Comparison of ENCODE assay signal across 10 cellular contexts in genomic region chr5:76145945-76146344, GRCh38.
DNase-seq lines count a peak whose midpoint lies in the region; ATAC-seq and TF ChIP-seq lines count a peak whose summit lies in the region.
"Had no signal": no experiment of that assay in that cellular context is flagged by ENCODE, and none has a peak within 500 bp of the region (broad histone marks: within the 10 kb centered on the region; RNA-seq: fewer than 3 reads in every experiment).

No MANE protein-coding gene starts in this region.

- in situ Hi-C loops in Panc1 (cut with HindIII; ENCODE audit: low pct_unique_long_range_greater_than_20kb, low sequenced_read_pairs) = no loop called here

- no peak overlapping the region for H2AFZ ChIP-seq in hepatocyte

- H3K27me3 ChIP-seq in Panc1 (ENCODE audit: control insufficient read depth, insufficient read depth, low read length) (peaks cover 7% of the 10 kb centered on the region; the same call in 1 of the 2 replicates), hepatocyte (no peaks in the 10 kb centered on the region)

- no peaks in the 10 kb centered on the region for H3K9me2 ChIP-seq in hepatocyte (replicated peaks; ENCODE audit: insufficient read depth)

- no peaks in the 10 kb centered on the region for H4K20me1 ChIP-seq in hepatocyte (ENCODE audit: insufficient read depth, poor library complexity, severe bottlenecking)

- TF ChIP-seq CTCF in GM12874 (IDR thresholded peaks at IDR 0.05; ENCODE audit: insufficient read depth, low read depth, low read length) = peak; percentile 49; the same call in 1 of the 2 replicates
- peak; percentile 42 for TF ChIP-seq CTCF in Panc1 (IDR thresholded peaks at IDR 0.05)
- TF ChIP-seq CTCF in hepatocyte (IDR thresholded peaks at IDR 0.05; ENCODE audit: poor library complexity) = peak; percentile 18

- H3K9me3 ChIP-seq in Panc1 (ENCODE audit: control insufficient read depth, insufficient read depth, low read depth, low read length) (no peaks in the 10 kb centered on the region), hepatocyte (ENCODE audit: low read depth) (no peaks in the 10 kb centered on the region)

- H3K27ac ChIP-seq in Panc1 (ENCODE audit: low read length) (no peak overlapping the region), hepatocyte (no peak overlapping the region)

- 76% methylated on average over 5 of the region's 5 CpGs for WGBS in hepatocyte (ENCODE audit: low lambda C conversion rate, missing lambda C conversion rate)

- POLR2A ChIA-PET in Panc1 (lab: Charles Lee) = no interaction called here

- peak; percentile 48 for DNase-seq in DMS 273 (lab: John Stamatoyannopoulos, UW; ENCODE audit: unreplicated experiment)
- DNase-seq in DMS 273 treated with DMSO at 0.1 percent for 48 hours (lab: John Stamatoyannopoulos, UW) = no peak
- no peak for DNase-seq in Panc1 (ENCODE audit: low read depth, low spot score)
- DNase-seq in hepatocyte (ENCODE audit: low spot score) = peak; percentile 22
- DNase-seq in NCI-H2196 (lab: John Stamatoyannopoulos, UW; ENCODE audit: unreplicated experiment) = no peak
- DNase-seq: NCI-H2227 treated with DMSO at 0.1 percent for 48 hours, retina had no signal

- H3K4me2 ChIP-seq in hepatocyte = no peak overlapping the region

- H3K36me3 ChIP-seq in Panc1 (ENCODE audit: control insufficient read depth, insufficient read depth, low read length) (no peaks in the 10 kb centered on the region), hepatocyte (replicated peaks; ENCODE audit: insufficient read depth, low read depth) (no peaks in the 10 kb centered on the region)

- intact Hi-C loops in Panc1 (cut with micrococcal nuclease; ENCODE audit: unreplicated experiment) = no loop called here

- ATAC-seq in Panc1 (no peak), HG02870 (IDR thresholded peaks at IDR 0.05; ENCODE audit: unreplicated experiment) (no peak), HG03439 (IDR thresholded peaks at IDR 0.05; ENCODE audit: unreplicated experiment) (no peak)

- CTCF ChIA-PET in Panc1 (lab: Charles Lee) = interaction anchor here (0.7 kb wide), 1 partner anchor 171 kb away, joined by 3 read pairs; no protein-coding TSS in a partner anchor

- no TSS peak for BruUV-seq in Panc1 (replicated peaks; lab: Mats Ljungman, UMichigan)

- no peaks in the 10 kb centered on the region for H3K79me2 ChIP-seq in hepatocyte

- H3K4me3 ChIP-seq in Panc1 (ENCODE audit: low read depth in 2 of 2, low read length in 2 of 2) (no peak overlapping the region), hepatocyte (no peak overlapping the region)

- H3K4me1 ChIP-seq in Panc1 (ENCODE audit: control insufficient read depth, insufficient read depth, low read length) (no peaks in the 10 kb centered on the region), hepatocyte (ENCODE audit: insufficient read depth) (no peaks in the 10 kb centered on the region)

Comparison
In these comparisons a context has a peak if more than half of its experiments do, and no peak if none do; other contexts are left out.
1. DNase-seq: peak in DMS 273 (single experiment) and hepatocyte (single experiment); none in DMS 273 treated with DMSO at 0.1 percent for 48 hours (single experiment), Panc1 (single experiment) and NCI-H2196 (single experiment).
2. Peak in every context shown above with its lines, with median percentiles within 50 percentile points of each other: CTCF ChIP-seq.